ENCODE assay signal across 5 cellular contexts in the genomic region with DNA sequence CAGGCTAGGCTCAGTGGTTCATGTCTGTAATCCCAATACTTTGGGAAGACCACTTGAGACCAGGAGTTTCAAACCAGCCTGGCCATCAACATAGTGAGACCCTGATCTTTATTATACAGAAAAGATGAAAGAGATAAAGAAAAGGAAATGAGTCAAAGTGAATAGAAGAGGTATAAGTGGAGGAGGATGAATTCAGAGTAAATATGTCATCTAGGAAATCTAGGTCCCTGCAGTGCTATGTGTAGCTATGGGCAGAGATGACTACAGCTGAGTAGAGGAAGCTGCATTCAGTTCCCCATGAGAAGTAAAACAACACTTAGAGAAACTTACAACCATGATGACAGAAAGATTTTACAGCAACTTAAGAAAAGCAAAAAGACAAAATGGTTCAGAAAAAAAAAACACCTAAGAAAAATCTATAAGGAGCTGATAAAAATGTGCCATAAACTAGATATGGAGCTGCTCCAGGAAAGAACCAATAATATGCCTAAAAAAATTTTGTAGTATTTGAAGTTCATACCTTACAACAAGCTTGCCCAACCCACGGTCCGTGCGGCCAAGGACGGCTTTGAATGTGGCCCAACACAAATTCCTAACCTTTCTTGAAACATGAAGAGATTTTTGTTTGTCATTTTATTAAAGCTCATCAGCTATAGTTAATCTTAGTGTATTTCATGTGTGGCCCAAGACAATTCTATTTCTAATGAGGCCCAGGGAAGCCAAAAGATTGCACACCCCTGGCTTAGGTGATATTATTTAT. TPM values are rescaled to one million over a fixed set of nuclear protein-coding genes. Genes with fewer than 3 reads are reported as not detected.
"Had no signal": no experiment of that assay in that cellular context is flagged by ENCODE, and none has a peak within 500 bp of the region (broad histone marks: within the 10 kb centered on the region; RNA-seq: fewer than 3 reads in every experiment).

No MANE protein-coding gene starts in this region.

RNA-seq across cellular contexts. Expression of gene TRIM43, which starts 1.8 kb away (rescaled TPM):
- total RNA-seq: H1, H9, HepG2, HFFc6, HT1080 had no signal
